In genomic region chr3:14633819-14634424, GRCh38 we compare ENCODE assay signal across 8 cellular contexts. TPM values are rescaled to one million over a fixed set of nuclear protein-coding genes. Genes with fewer than 3 reads are reported as not detected.
A peak's percentile ranks its signal among the peaks of the same experiment; 100 is the strongest.
DNase-seq lines count a peak whose midpoint lies in the region; ATAC-seq and TF ChIP-seq lines count a peak whose summit lies in the region.

No MANE protein-coding gene starts in this region.

- intact Hi-C loops in head of caudate nucleus (cut with DNase I), result no loop called here

- in situ Hi-C loops in GM23248 (cut with MboI), result no loop called here

- CTCF ChIA-PET in RWPE1 (lab: Yijun Ruan, JAX), result no interaction called here

- H4K20me1 ChIP-seq in GM23248 (ENCODE audit: insufficient read depth) (no peaks in the 10 kb centered on the region), smooth muscle cell (ENCODE audit: low read depth) (no peaks in the 10 kb centered on the region)

- 0 out of 2 replicates have a peak, but pooled peaks cover 9% of the 10 kb centered on the region for H3K4me1 ChIP-seq in GM23248 (ENCODE audit: insufficient read depth)
- no peaks in the 10 kb centered on the region for H3K4me1 ChIP-seq in smooth muscle cell (ENCODE audit: low read depth)

- H3K4me2 ChIP-seq in GM23248 (ENCODE audit: unreplicated experiment) (no peak overlapping the region), smooth muscle cell (no peak overlapping the region)

- H3K27me3 ChIP-seq in GM23248 (replicated peaks; ENCODE audit: insufficient read depth) (no peaks in the 10 kb centered on the region), smooth muscle cell (ENCODE audit: low read depth) (peaks cover 37% of the 10 kb centered on the region)

- H3K27ac ChIP-seq in C4-2B, result no peak overlapping the region
- H3K27ac ChIP-seq in GM23248, result no peak overlapping the region
- no peak overlapping the region for H3K27ac ChIP-seq in RWPE1
- H3K27ac ChIP-seq in smooth muscle cell (ENCODE audit: low read depth), result no peak overlapping the region

- H3K79me2 ChIP-seq in GM23248 (ENCODE audit: insufficient read depth) (no peaks in the 10 kb centered on the region), smooth muscle cell (ENCODE audit: low read depth) (no peaks in the 10 kb centered on the region)

- H3F3A ChIP-seq in GM23248 (ENCODE audit: insufficient read depth) (peaks cover 13% of the 10 kb centered on the region), smooth muscle cell (ENCODE audit: low read depth) (no peaks in the 10 kb centered on the region)

- H3K4me3 ChIP-seq in GM23248, result no peak overlapping the region
- no peak overlapping the region for H3K4me3 ChIP-seq in smooth muscle cell

- no peak overlapping the region for H3K9ac ChIP-seq in GM23248
- H3K9ac ChIP-seq in smooth muscle cell (ENCODE audit: low read depth), result no peak overlapping the region

- no peaks in the 10 kb centered on the region for H3K9me2 ChIP-seq in GM23248 (ENCODE audit: insufficient read depth)

- no peak for ATAC-seq in HG02970 (IDR thresholded peaks at IDR 0.05; ENCODE audit: low FRiP score, unreplicated experiment)
- no peak for ATAC-seq in GM19397 (IDR thresholded peaks at IDR 0.05; ENCODE audit: unreplicated experiment)

- H3K9me3 ChIP-seq in GM23248 (ENCODE audit: low read depth) (no peaks in the 10 kb centered on the region), smooth muscle cell (replicated peaks; ENCODE audit: low read depth) (no peaks in the 10 kb centered on the region)

- 38 to 40% methylated on average over 8 of the region's 8 CpGs for WGBS in GM23248 (ENCODE audit: low coverage in 1 of 2, low lambda C conversion rate in 2 of 2, missing lambda C conversion rate in 2 of 2), 2 experiments
- WGBS in smooth muscle cell (ENCODE audit: low lambda C conversion rate), result 48% methylated on average over 8 of the region's 8 CpGs

- POLR2A ChIA-PET in RWPE1 (lab: Yijun Ruan, JAX; ENCODE audit: low non-redundant PET), result no interaction called here

- H3K36me3 ChIP-seq in GM23248 (ENCODE audit: low read depth) (no peaks in the 10 kb centered on the region), smooth muscle cell (ENCODE audit: low read depth) (no peaks in the 10 kb centered on the region)

- DNase-seq in GM23248 (peak; percentile 76), RWPE1 (ENCODE audit: low spot score) (no peak), head of caudate nucleus (peak in 34 of 42 donors; percentile 10 to 75 (median 42)), smooth muscle cell (lab: John Stamatoyannopoulos, UW; ENCODE audit: unreplicated experiment) (no peak)
- peak; percentile 42 for DNase-seq in activated T-helper 9 cell treated with anti-CD3 and anti-CD28 coated beads, Interleukin-2, amount 50 U/mL, for 16 hours (ENCODE audit: low read depth)

- H2AFZ ChIP-seq in GM23248 (no peak overlapping the region), smooth muscle cell (ENCODE audit: low read depth) (no peak overlapping the region)

- peak; percentile 85 for TF ChIP-seq CTCF in C4-2B (conservative IDR thresholded peaks at IDR 0.05)
- TF ChIP-seq CTCF in RWPE1 (conservative IDR thresholded peaks at IDR 0.05; ENCODE audit: low read depth), result peak; percentile 47
- peak; percentile 63 for TF ChIP-seq CTCF in smooth muscle cell (IDR thresholded peaks at IDR 0.05; ENCODE audit: borderline replicate concordance, insufficient read depth, poor library complexity, severe bottlenecking)

RNA-seq across cellular contexts. Expression of gene CCDC174, which starts 17.6 kb away (rescaled TPM):
- 8.4 and 13.0 TPM in 2 replicates for total RNA-seq in GM23248 (2014; rRNA removed; shearing (Covaris generic))
- polyA plus RNA-seq in GM23248 (2016; fragmentation: Nextera tagmentation; extraction: Ambion mirVana) (21.9 and 22.1 TPM in 2 replicates), smooth muscle cell (20.5 and 25.2 TPM in 2 replicates)
- 9.7 and 12.0 TPM in 2 replicates for total RNA-seq in smooth muscle cell

RNA-seq across cellular contexts. Expression of gene C3orf20, which starts 41.0 kb away (rescaled TPM):
- total RNA-seq in GM23248 (2014; rRNA removed; shearing (Covaris generic)), result not detected in 2 replicates
- polyA plus RNA-seq in GM23248 (2016; fragmentation: Nextera tagmentation; extraction: Ambion mirVana) (not detected in 2 replicates), smooth muscle cell (0.07 TPM in 1 of 2 replicates, not detected in the other)
- not detected in 2 replicates for total RNA-seq in smooth muscle cell

Comparison
In these comparisons a context has a peak if more than half of its experiments do, and no peak if none do; other contexts are left out.
1. DNase-seq: peak in GM23248 (single experiment), activated T-helper 9 cell treated with anti-CD3 and anti-CD28 coated beads, Interleukin-2, amount 50 U/mL, for 16 hours (single experiment) and head of caudate nucleus (34 of 42); none in RWPE1 (single experiment) and smooth muscle cell (single experiment).
2. Peak in every context shown above with its lines, with median percentiles within 50 percentile points of each other: CTCF ChIP-seq.